ENCODE assay signal across 9 cellular contexts in the genomic region with DNA sequence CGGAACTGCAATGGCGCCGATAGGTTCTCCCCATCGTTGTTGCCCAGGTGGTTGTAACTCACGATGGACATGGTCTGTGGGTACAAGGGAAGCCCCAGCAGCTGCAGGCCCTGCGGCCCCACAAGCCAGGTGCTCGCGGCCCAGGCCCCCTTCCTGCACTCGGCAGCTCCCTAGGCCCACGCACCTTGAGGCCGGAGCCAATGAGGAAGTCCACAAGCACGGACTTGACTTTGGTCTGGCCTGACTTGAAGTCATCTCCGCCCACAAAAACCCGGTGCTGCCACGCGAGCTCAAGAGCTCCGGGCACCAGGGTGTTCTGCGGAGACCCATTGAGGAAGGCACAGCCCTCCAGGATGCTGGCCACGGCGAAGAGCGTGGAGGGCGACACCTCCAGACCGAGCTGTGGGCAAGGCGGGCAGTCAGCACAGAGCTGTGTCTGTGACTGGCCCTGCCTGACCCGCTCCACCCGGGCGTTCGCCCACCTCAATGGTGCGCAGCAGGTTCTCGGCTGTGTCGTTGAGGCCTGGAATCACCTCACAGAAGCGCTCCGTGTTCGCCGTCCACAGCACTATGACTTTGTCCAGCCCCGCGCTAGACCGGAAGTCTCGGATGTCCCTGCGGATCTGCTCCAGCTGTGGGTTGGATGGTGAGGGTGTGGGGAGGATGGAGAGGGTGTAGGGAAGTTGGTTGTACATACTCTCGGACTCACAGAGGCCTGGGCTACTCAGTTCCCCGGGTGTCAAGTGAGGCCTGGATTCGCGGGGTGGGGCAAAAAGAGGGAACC. TPM values are rescaled to one million over a fixed set of nuclear protein-coding genes. Genes with fewer than 3 reads are reported as not detected.
DNase-seq lines count a peak whose midpoint lies in the region; ATAC-seq, FAIRE-seq and TF ChIP-seq lines count a peak whose summit lies in the region.
"Had no signal": no experiment of that assay in that cellular context is flagged by ENCODE, and none has a peak within 500 bp of the region (broad histone marks: within the 10 kb centered on the region; RNA-seq: fewer than 3 reads in every experiment).

No MANE protein-coding gene starts in this region.

- H3K27ac ChIP-seq in A549 (peak overlapping the region in 1 of 2 experiments; percentile 96; a peak in 2 of 6 replicates), GM23338 (ENCODE audit: low read depth) (no peak overlapping the region), adrenal gland (peak overlapping the region in 2 of 5 donors; percentile 62 to 92), mesodermal cell (ENCODE audit: low read depth, low read length, severe bottlenecking) (no peak overlapping the region)

- peaks cover 18% of the 10 kb centered on the region for H3K36me3 Mint-ChIP-seq in GM23338 (ENCODE audit: low read depth)

- H3K4me1 Mint-ChIP-seq in GM23338, result peaks cover 35% of the 10 kb centered on the region

- H3K4me2 ChIP-seq in A549 (peak overlapping the region; percentile 98; the same call in 1 of the 3 replicates), GM23338 (peak overlapping the region; percentile 81; the same call in 1 of the 2 replicates)

- H2AFZ ChIP-seq in GM23338, result no peak overlapping the region

- ATAC-seq in A549, result no peak
- ATAC-seq in GM23338, result no peak
- ATAC-seq in HG02798 (IDR thresholded peaks at IDR 0.05; ENCODE audit: poor library complexity, unreplicated experiment), result no peak

- H3K4me3 ChIP-seq in A549, result no peak overlapping the region
- peak overlapping the region; percentile 79 for H3K4me3 ChIP-seq in GM23338
- no peak overlapping the region for H3K4me3 ChIP-seq in adrenal gland
- peak overlapping the region; percentile 60 for H3K4me3 ChIP-seq in mesodermal cell (ENCODE audit: extremely low read depth, insufficient read depth, low read length, poor library complexity, severe bottlenecking)

- peaks cover 31% of the 10 kb centered on the region for H3K27me3 Mint-ChIP-seq in GM23338 (ENCODE audit: insufficient read depth, low read depth, poor library complexity)

- H3K36me3 ChIP-seq in GM23338 (ENCODE audit: insufficient read depth) (no peaks in the 10 kb centered on the region), adrenal gland (replicated peaks in 1 of 2) (no peaks in the 10 kb centered on the region), mesodermal cell (ENCODE audit: control insufficient read depth, insufficient read depth, low read length) (peaks cover 25% of the 10 kb centered on the region)

- no peaks in the 10 kb centered on the region for H3K27me3 ChIP-seq in GM23338 (ENCODE audit: insufficient read depth)
- no peaks in the 10 kb centered on the region for H3K27me3 ChIP-seq in adrenal gland
- H3K27me3 ChIP-seq: esophagus muscularis mucosa had no signal

- CTCF ChIA-PET in A549 (lab: Yijun Ruan, JAX), result interaction anchor here (1.4 to 1.7 kb wide), 4 partner anchors 15 to 26 kb away, joined by 3 to 8 read pairs (median 4); a partner anchor contains a TSS

- in situ Hi-C loops in KBM-7 (cut with MboI; ENCODE audit: low pct_unique_long_range_greater_than_20kb, low sequenced_read_pairs), result no loop called here

- intact Hi-C loops in adrenal gland (cut with DNase I), result no loop called here

- H3K4me3 Mint-ChIP-seq in GM23338, result peak overlapping the region; percentile 78

- no peak for FAIRE-seq in A549 (lab: Jason Lieb, UNC)

- TF ChIP-seq POLR2A in A549 (IDR thresholded peaks at IDR 0.05; ENCODE audit: low read length), result no peak
- no peak for TF ChIP-seq POLR2A in adrenal gland (IDR thresholded peaks at IDR 0.05)
- no peak for TF ChIP-seq POLR2A in erythroblast (IDR thresholded peaks at IDR 0.05; ENCODE audit: low read length)

- no peaks in the 10 kb centered on the region for H3K9me3 ChIP-seq in A549
- H3K9me3 ChIP-seq in adrenal gland (replicated peaks in 1 of 3), result no peaks in the 10 kb centered on the region
- H3K9me3 ChIP-seq in mesodermal cell (ENCODE audit: control insufficient read depth, low read length), result no peaks in the 10 kb centered on the region
- H3K9me3 ChIP-seq: esophagus muscularis mucosa had no signal

- DNase-seq in A549 (ENCODE audit: low read depth in 1 of 2, low spot score in 1 of 2), result no peak
- no peak for DNase-seq in GM23338 (ENCODE audit: low spot score)
- DNase-seq in adrenal gland, result peak in 4 of 7 donors; percentile 11 to 69 (median 44)
- DNase-seq in KBM-7, result no peak
- no peak for DNase-seq in DMS114 treated with DMSO at 0.1 percent for 48 hours (lab: John Stamatoyannopoulos, UW; ENCODE audit: unreplicated experiment)
- DNase-seq in erythroblast (lab: John Stamatoyannopoulos, UW), result no peak

- POLR2A ChIA-PET in A549 (lab: Yijun Ruan, JAX), result no interaction called here

- H3K79me2 ChIP-seq in GM23338 (replicated peaks; ENCODE audit: insufficient read depth), result no peaks in the 10 kb centered on the region

- TF ChIP-seq RAD21 in A549 (conservative IDR thresholded peaks at IDR 0.05 in 1 of 2, IDR thresholded peaks at IDR 0.05 in 1 of 2), result no peak

- no peak for TF ChIP-seq EP300 in A549 (IDR thresholded peaks at IDR 0.05)

- no peaks in the 10 kb centered on the region for H3K9me3 Mint-ChIP-seq in GM23338

- peaks cover 3% of the 10 kb centered on the region for H4K20me1 ChIP-seq in GM23338 (replicated peaks; ENCODE audit: insufficient read depth)

- WGBS in A549 (ENCODE audit: missing lambda C conversion rate), result 95% methylated on average over 29 of the region's 44 CpGs
- 78 to 87% (median 86%) methylated on average over 32 to 44 of the region's 44 CpGs for WGBS in adrenal gland, 4 donors
- 95 to 96% methylated on average over 32 to 44 of the region's 44 CpGs for WGBS in mesodermal cell (ENCODE audit: insufficient coverage in 2 of 2), 2 experiments

- H3K4me1 ChIP-seq in A549 (peaks cover 29% of the 10 kb centered on the region), GM23338 (ENCODE audit: insufficient read depth) (peaks cover 40% of the 10 kb centered on the region), adrenal gland (replicated peaks in 1 of 2) (peaks cover 29 to 39% of the 10 kb centered on the region in 2 donors), mesodermal cell (ENCODE audit: control insufficient read depth, insufficient read depth, low read length, poor library complexity, severe bottlenecking) (peaks cover 50% of the 10 kb centered on the region)

- peaks cover 33% of the 10 kb centered on the region; the same call in 1 of the 2 replicates for H3F3A ChIP-seq in GM23338 (replicated peaks; ENCODE audit: low read depth)

- H3K9me2 ChIP-seq in GM23338 (ENCODE audit: insufficient read depth), result no peaks in the 10 kb centered on the region

- H3K27ac Mint-ChIP-seq in GM23338, result 0 out of 2 replicates have a peak overlapping the region, but pooled peaks have one; percentile 13

- TF ChIP-seq CTCF in A549 (IDR thresholded peaks at IDR 0.05) (no peak), GM23338 (conservative IDR thresholded peaks at IDR 0.05; ENCODE audit: low read depth in 2 of 2) (no peak), adrenal gland (IDR thresholded peaks at IDR 0.05) (no peak)

RNA-seq across cellular contexts. Expression of a gene that starts 1.9 kb away (rescaled TPM):
- 17.6 and 18.0 TPM in 2 replicates for polyA plus RNA-seq in A549 (2011; rRNA removed)
- polyA plus RNA-seq in A549 (2012; cell fraction: cytosol; rRNA removed), result 43.0 and 56.5 TPM in 2 replicates
- 199 and 307 TPM in 2 replicates for polyA plus RNA-seq in A549 (2012; cell fraction: nucleus; rRNA removed)
- polyA plus RNA-seq in A549 (2017; fragmentation: RNase III; extraction: RNeasy Plus Mini Kit Qiagen cat#74134 plus additional on column Dnase treatment), result 48.5 to 71.0 TPM (median 60.7 TPM) in 3 replicates
- polyA minus RNA-seq in A549 (2011; rRNA and poly(A)+ RNA removed), result 17.4 and 29.8 TPM in 2 replicates
- total RNA-seq in GM23338 (2014; rRNA removed; shearing (Covaris generic)), result 199 and 208 TPM in 2 replicates
- 191 and 217 TPM in 2 replicates for polyA plus RNA-seq in GM23338 (2016; fragmentation: Nextera tagmentation; extraction: Ambion mirVana)
- 100 to 1,000 TPM in 3 of 8 donors, 10 to 100 TPM in 5; 32.3 to 211 (median 78.7) TPM for total RNA-seq in adrenal gland
- polyA plus RNA-seq in adrenal gland, result 100 to 1,000 TPM in 2 of 3 donors, 1 to 10 TPM in 1; 3.2 to 313 (median 125) TPM
- polyA plus RNA-seq in mesodermal cell (2013, experiment 1 of 2), result 302 TPM
- polyA plus RNA-seq in mesodermal cell (2013, experiment 2 of 2), result 255 TPM

RNA-seq across cellular contexts. Expression of a gene that starts 16.8 kb away (rescaled TPM):
- 5.4 and 6.9 TPM in 2 replicates for polyA plus RNA-seq in A549 (2011; rRNA removed)
- polyA plus RNA-seq in A549 (2012; cell fraction: cytosol; rRNA removed), result 28.5 and 47.8 TPM in 2 replicates
- polyA plus RNA-seq in A549 (2012; cell fraction: nucleus; rRNA removed), result 69.4 and 124 TPM in 2 replicates
- polyA plus RNA-seq in A549 (2017; fragmentation: RNase III; extraction: RNeasy Plus Mini Kit Qiagen cat#74134 plus additional on column Dnase treatment), result 37.8 to 43.2 TPM (median 41.5 TPM) in 3 replicates
- polyA minus RNA-seq in A549 (2011; rRNA and poly(A)+ RNA removed), result 5.0 and 10.7 TPM in 2 replicates
- 42.8 and 44.4 TPM in 2 replicates for total RNA-seq in GM23338 (2014; rRNA removed; shearing (Covaris generic))
- 47.9 and 52.0 TPM in 2 replicates for polyA plus RNA-seq in GM23338 (2016; fragmentation: Nextera tagmentation; extraction: Ambion mirVana)
- 100 to 1,000 TPM in 1 of 8 donors, 10 to 100 TPM in 7; 38.9 to 119 (median 73.7) TPM for total RNA-seq in adrenal gland
- 100 to 1,000 TPM in 2 of 3 donors, 1 to 10 TPM in 1; 9.1 to 160 (median 136) TPM for polyA plus RNA-seq in adrenal gland
- 89.4 TPM for polyA plus RNA-seq in mesodermal cell (2013, experiment 1 of 2)
- polyA plus RNA-seq in mesodermal cell (2013, experiment 2 of 2), result 70.1 TPM

RNA-seq across cellular contexts. Expression of a gene that starts 38.6 kb away (rescaled TPM):
- polyA plus RNA-seq in A549 (2011; rRNA removed) (not detected in 2 replicates), A549 (2017; fragmentation: RNase III; extraction: RNeasy Plus Mini Kit Qiagen cat#74134 plus additional on column Dnase treatment) (not detected in 3 replicates), GM23338 (2016; fragmentation: Nextera tagmentation; extraction: Ambion mirVana) (0.14 and 0.24 TPM in 2 replicates), adrenal gland (10 to 100 TPM in 1 of 3 donors, 1 to 10 TPM in 2; 5.1 to 18.4 (median 8.5) TPM)
- not detected in 2 replicates for polyA plus RNA-seq in A549 (2012; cell fraction: cytosol; rRNA removed)
- polyA plus RNA-seq in A549 (2012; cell fraction: nucleus; rRNA removed), result not detected in 2 replicates
- not detected in 2 replicates for polyA minus RNA-seq in A549 (2011; rRNA and poly(A)+ RNA removed)
- 0.17 TPM in 1 of 2 replicates, not detected in the other for total RNA-seq in GM23338 (2014; rRNA removed; shearing (Covaris generic))
- 10 to 100 TPM in 7 of 8 donors, 1 to 10 TPM in 1; 8.7 to 38.2 (median 22.5) TPM for total RNA-seq in adrenal gland
- polyA plus RNA-seq in mesodermal cell (2013, experiment 1 of 2), result not detected
- polyA plus RNA-seq in mesodermal cell (2013, experiment 2 of 2), result not detected

RNA-seq across cellular contexts. Expression of a gene that starts 50.1 kb away (rescaled TPM):
- polyA plus RNA-seq in A549 (2011; rRNA removed) (67.8 and 78.5 TPM in 2 replicates), A549 (2017; fragmentation: RNase III; extraction: RNeasy Plus Mini Kit Qiagen cat#74134 plus additional on column Dnase treatment) (53.4 to 58.4 TPM (median 56.9 TPM) in 3 replicates), GM23338 (2016; fragmentation: Nextera tagmentation; extraction: Ambion mirVana) (12.6 and 18.3 TPM in 2 replicates), adrenal gland (1 to 10 TPM in 2 of 3 donors, under 1 TPM in 1; 0.33 to 5.3 (median 2.6) TPM)
- 120 and 188 TPM in 2 replicates for polyA plus RNA-seq in A549 (2012; cell fraction: cytosol; rRNA removed)
- polyA plus RNA-seq in A549 (2012; cell fraction: nucleus; rRNA removed), result 132 and 182 TPM in 2 replicates
- polyA minus RNA-seq in A549 (2011; rRNA and poly(A)+ RNA removed), result 33.4 and 59.6 TPM in 2 replicates
- total RNA-seq in GM23338 (2014; rRNA removed; shearing (Covaris generic)), result 15.7 and 19.8 TPM in 2 replicates
- 10 to 100 TPM in 4 of 8 donors, 1 to 10 TPM in 3, under 1 TPM in 1; 0.90 to 29.2 (median 9.0) TPM for total RNA-seq in adrenal gland
- polyA plus RNA-seq in mesodermal cell (2013, experiment 1 of 2), result 38.5 TPM
- 29.4 TPM for polyA plus RNA-seq in mesodermal cell (2013, experiment 2 of 2)

Comparison
In these comparisons a context has a peak if more than half of its experiments do, and no peak if none do; other contexts are left out.
1. DNase-seq: peak in adrenal gland (4 of 7); none in A549 (0 of 2), GM23338 (single experiment), KBM-7 (single experiment), DMS114 treated with DMSO at 0.1 percent for 48 hours (single experiment) and erythroblast (0 of 2).
2. H3K4me3 ChIP-seq: peak in GM23338 (single experiment) and mesodermal cell (single experiment); none in A549 (single experiment) and adrenal gland (0 of 4).